In the genomic region with DNA sequence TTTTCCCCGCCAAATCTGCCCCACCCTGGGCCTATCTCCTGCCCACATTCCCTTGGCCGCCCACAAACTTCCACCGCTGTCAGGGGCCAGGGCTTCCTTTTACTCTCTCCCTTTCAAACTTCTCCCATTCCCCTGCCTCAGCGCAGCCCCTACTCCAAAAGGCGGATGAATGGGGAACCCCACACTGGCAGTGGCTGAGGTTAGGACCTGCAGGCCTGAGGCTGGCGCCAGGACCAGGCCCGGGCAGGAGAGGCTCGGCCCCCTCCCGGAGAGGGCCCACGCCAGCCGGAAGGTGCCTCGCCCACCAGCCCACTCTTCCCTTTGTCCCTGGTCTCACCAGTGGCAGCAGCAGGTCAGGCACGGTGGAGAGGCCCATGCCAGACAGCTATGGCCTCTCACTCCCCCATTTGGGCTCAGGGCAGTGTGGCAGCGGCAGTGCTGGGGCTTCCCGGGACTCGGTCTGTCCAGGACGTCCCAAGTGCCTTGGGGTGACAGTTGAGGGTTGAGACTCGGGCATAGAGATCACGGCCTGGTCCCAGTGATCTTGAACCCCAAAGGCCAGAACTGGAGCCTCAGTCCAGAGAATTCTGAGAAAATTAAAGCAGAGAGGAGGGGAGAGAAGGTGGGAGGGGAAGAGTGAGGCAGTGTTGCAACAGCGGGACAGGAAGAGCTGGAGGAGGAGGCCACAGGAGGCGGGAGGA, we compare ENCODE assay signal across 8 cellular contexts. TPM values are rescaled to one million over a fixed set of nuclear protein-coding genes. Genes with fewer than 3 reads are reported as not detected.
DNase-seq lines count a peak whose midpoint lies in the region; ATAC-seq and TF ChIP-seq lines count a peak whose summit lies in the region.

A gene (minus strand): TSS at position 638 of the 701 bp plus-strand sequence. CDS start 262 bp downstream, at position 376.

- H3K36me3 ChIP-seq in RWPE2 (ENCODE audit: low read depth) = peaks cover 24% of the 10 kb centered on the region

- DNase-seq in ACHN (peak; percentile 86), GM20000 (ENCODE audit: low spot score) (peak; percentile 64), RWPE2 (ENCODE audit: low spot score) (peak; percentile 75), astrocyte of the hippocampus (ENCODE audit: low read depth, low spot score) (peak; percentile 87), hepatic stellate cell (ENCODE audit: low spot score) (peak; percentile 86), pulmonary artery endothelial cell (ENCODE audit: low read depth, low spot score) (no peak), COLO668 (lab: John Stamatoyannopoulos, UW; ENCODE audit: unreplicated experiment) (no peak)

- H3K4me3 ChIP-seq in RWPE2 (ENCODE audit: severe bottlenecking) = peak within 1 kb of the TSS; percentile 92

- TF ChIP-seq CTCF in GM20000 (IDR thresholded peaks at IDR 0.05; ENCODE audit: extremely low read depth, missing control alignments) (no peak), RWPE2 (IDR thresholded peaks at IDR 0.05; ENCODE audit: poor library complexity, severe bottlenecking) (no peak)

- in situ Hi-C loops in ACHN (cut with HindIII; ENCODE audit: low pct_ligation_motif_present, low pct_unique_long_range_greater_than_20kb, low sequenced_read_pairs) = no loop called here

- ATAC-seq in RWPE2 (ENCODE audit: low read depth) (peak; percentile 50), GM21619 (IDR thresholded peaks at IDR 0.05; ENCODE audit: unreplicated experiment) (no peak)

- H3K4me1 ChIP-seq in RWPE2 (ENCODE audit: insufficient read depth, poor library complexity, severe bottlenecking) = peaks cover 63% of the 10 kb centered on the region

- peak within 1 kb of the TSS; percentile 97 for H3K27ac ChIP-seq in RWPE2 (ENCODE audit: poor library complexity, severe bottlenecking)

- H3K27me3 ChIP-seq in RWPE2 (ENCODE audit: insufficient read depth, poor library complexity, severe bottlenecking) = no peaks in the 10 kb centered on the region

- H3K9me3 ChIP-seq in RWPE2 (ENCODE audit: severe bottlenecking) = no peaks in the 10 kb centered on the region

RNA-seq across cellular contexts. Expression of the gene that starts here (rescaled TPM):
- total RNA-seq in pulmonary artery endothelial cell = 53.3 and 72.5 TPM in 2 replicates

Comparison
In these comparisons a context has a peak if more than half of its experiments do, and no peak if none do; other contexts are left out.
1. DNase-seq: peak in ACHN (single experiment), GM20000 (single experiment), RWPE2 (single experiment), astrocyte of the hippocampus (single experiment) and hepatic stellate cell (single experiment); none in pulmonary artery endothelial cell (single experiment) and COLO668 (single experiment).